In genomic region chr19:42352893-42353259, GRCh38 we compare ENCODE assay signal across 1 cellular context.
TF ChIP-seq lines count a peak whose summit lies in the region.

No MANE protein-coding gene starts in this region.

TF ChIP-seq in H1, 55 proteins besides CTCF, POLR2A, EP300 and RAD21:
- TF ChIP-seq TBP (IDR thresholded peaks at IDR 0.05; ENCODE audit: low read depth, low read length) (no peak), JUN (IDR thresholded peaks at IDR 0.05; ENCODE audit: low read depth, low read length) (no peak), CREB1 (IDR thresholded peaks at IDR 0.05) (no peak), KDM1A (IDR thresholded peaks at IDR 0.05; ENCODE audit: borderline replicate concordance, low read length) (no peak), GTF2F1 (IDR thresholded peaks at IDR 0.05; ENCODE audit: borderline replicate concordance, low read depth, low read length) (no peak), CTBP2 (IDR thresholded peaks at IDR 0.05; ENCODE audit: borderline replicate concordance, insufficient read depth, insufficient read length, low read length) (no peak), EZH2 (IDR thresholded peaks at IDR 0.05; ENCODE audit: low read depth, low read length, severe bottlenecking) (no peak), JUND (IDR thresholded peaks at IDR 0.05; ENCODE audit: low read length) (no peak), TEAD4 (IDR thresholded peaks at IDR 0.05; ENCODE audit: low read depth, low read length) (no peak), MAX (IDR thresholded peaks at IDR 0.05) (no peak), EGR1 (IDR thresholded peaks at IDR 0.05; ENCODE audit: borderline replicate concordance, low read depth, low read length) (no peak), CEBPB (IDR thresholded peaks at IDR 0.05; ENCODE audit: low read depth, low read length) (no peak), SUZ12 (IDR thresholded peaks at IDR 0.05; ENCODE audit: low read length) (no peak), BCL11A (IDR thresholded peaks at IDR 0.05; ENCODE audit: low read depth in 2 of 2, low read length in 2 of 2) (no peak)
